11 cellular contexts compared by ENCODE assay signal in the genomic region with DNA sequence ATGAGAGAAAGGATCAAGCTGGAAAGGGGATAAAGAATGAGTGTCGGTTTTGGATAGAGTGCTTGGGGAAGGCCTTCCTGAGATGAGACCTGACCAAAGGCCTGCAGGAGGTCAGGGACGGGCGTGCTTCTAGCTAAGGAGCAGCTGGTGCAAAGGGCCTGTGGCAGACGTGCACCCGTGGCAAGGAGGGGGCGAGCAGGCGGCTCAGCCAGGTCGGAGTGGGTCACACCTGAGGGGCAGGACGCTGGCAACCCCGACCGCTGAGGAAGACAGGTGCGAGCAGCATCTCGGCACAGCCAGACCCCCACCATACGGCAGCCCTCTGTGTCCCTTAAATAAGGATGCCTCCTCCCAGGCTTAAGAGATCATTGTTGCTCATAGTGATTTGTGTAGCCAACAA. TPM values are rescaled to one million over a fixed set of nuclear protein-coding genes. Genes with fewer than 3 reads are reported as not detected.
DNase-seq lines count a peak whose midpoint lies in the region; ATAC-seq, FAIRE-seq and TF ChIP-seq lines count a peak whose summit lies in the region.
"Had no signal": no experiment of that assay in that cellular context is flagged by ENCODE, and none has a peak within 500 bp of the region (broad histone marks: within the 10 kb centered on the region; RNA-seq: fewer than 3 reads in every experiment).

No MANE protein-coding gene starts in this region.

- no peak overlapping the region for H3K4me3 ChIP-seq in BLaER1
- H3K4me3 ChIP-seq in CD8-positive, alpha-beta memory T cell (ENCODE audit: low read length) = no peak overlapping the region
- no peak overlapping the region for H3K4me3 ChIP-seq in foreskin fibroblast (ENCODE audit: low read depth in 1 of 2, low read length in 2 of 2)
- H3K4me3 ChIP-seq: MG63, suprapubic skin had no signal

- peaks cover 14% of the 10 kb centered on the region for H3K36me3 ChIP-seq in BLaER1
- H3K36me3 ChIP-seq in CD8-positive, alpha-beta memory T cell (ENCODE audit: insufficient read depth, low read length) = peaks cover 11% of the 10 kb centered on the region
- H3K36me3 ChIP-seq: suprapubic skin had no signal

- no peak for FAIRE-seq in D721Med (lab: Jason Lieb, UNC)

- peak overlapping the region; percentile 81 for H3K4me2 ChIP-seq in BLaER1

- peaks cover 0 to 3% (median 0%) of the 10 kb centered on the region in 5 donors for H3K9me3 Mint-ChIP-seq in CD8-positive, alpha-beta memory T cell
- peaks cover 3% of the 10 kb centered on the region for H3K9me3 Mint-ChIP-seq in activated naive CD8-positive, alpha-beta T cell treated with anti-CD3 and anti-CD28 coated beads for 36 hours
- H3K9me3 Mint-ChIP-seq in natural killer cell treated with Interleukin-12 subunit alpha and Interleukin-12 subunit beta and Interleukin-15 and Interleukin-18, amount 100 ng/mL, for 72 hours = no peaks in the 10 kb centered on the region

- H3K27ac ChIP-seq in BLaER1 = peak overlapping the region; percentile 68
- H3K27ac ChIP-seq in CD8-positive, alpha-beta memory T cell (ENCODE audit: low read depth, low read length) = no peak overlapping the region

- H3K9me3 ChIP-seq in BLaER1 = peaks cover 3% of the 10 kb centered on the region; the same call in 1 of the 2 replicates
- no peaks in the 10 kb centered on the region for H3K9me3 ChIP-seq in CD8-positive, alpha-beta memory T cell (ENCODE audit: low read length)
- H3K9me3 ChIP-seq: MG63, suprapubic skin had no signal

- H3K4me1 ChIP-seq in BLaER1 = peaks cover 95% of the 10 kb centered on the region
- H3K4me1 ChIP-seq in CD8-positive, alpha-beta memory T cell (ENCODE audit: insufficient read depth, low read length) = peaks cover 24% of the 10 kb centered on the region

- CTCF ChIA-PET in CD8-positive, alpha-beta memory T cell (lab: Charles Lee) = interaction anchor here (1.6 kb wide), 1 partner anchor 8 kb away, joined by 4 read pairs; no protein-coding TSS in a partner anchor

- peaks cover 49% of the 10 kb centered on the region for H4K20me1 ChIP-seq in BLaER1

- DNase-seq in CD8-positive, alpha-beta memory T cell = no peak
- no peak for DNase-seq in activated naive CD8-positive, alpha-beta T cell treated with anti-CD3 and anti-CD28 coated beads for 36 hours
- no peak for DNase-seq in natural killer cell treated with Interleukin-12 subunit alpha and Interleukin-12 subunit beta and Interleukin-15 and Interleukin-18, amount 100 ng/mL, for 72 hours (ENCODE audit: low spot score)
- DNase-seq in omental fat pad (ENCODE audit: low spot score) (no peak), foreskin fibroblast (no peak), D721Med (ENCODE audit: insufficient read length, low spot score) (no peak)
- DNase-seq: MG63; stimulated activated CD4-positive, alpha-beta T cell treated with anti-CD3 and anti-CD28 coated beads, Interleukin-4, amount 100 ng/mL, for 4 hours had no signal

- H3K27me3 Mint-ChIP-seq in CD8-positive, alpha-beta memory T cell = peaks cover 0 to 1% of the 10 kb centered on the region in 2 donors
- no peaks in the 10 kb centered on the region for H3K27me3 Mint-ChIP-seq in activated naive CD8-positive, alpha-beta T cell treated with anti-CD3 and anti-CD28 coated beads for 36 hours
- no peaks in the 10 kb centered on the region for H3K27me3 Mint-ChIP-seq in natural killer cell treated with Interleukin-12 subunit alpha and Interleukin-12 subunit beta and Interleukin-15 and Interleukin-18, amount 100 ng/mL, for 72 hours

- ATAC-seq in natural killer cell treated with Interleukin-12 subunit alpha and Interleukin-12 subunit beta and Interleukin-15 and Interleukin-18, amount 100 ng/mL, for 72 hours = no peak
- ATAC-seq in omental fat pad (ENCODE audit: low FRiP score) (no peak), GM19455 (IDR thresholded peaks at IDR 0.05; ENCODE audit: unreplicated experiment) (no peak)

- peaks cover 0 to 42% (median 9%) of the 10 kb centered on the region in 3 donors for H3K36me3 Mint-ChIP-seq in CD8-positive, alpha-beta memory T cell
- H3K36me3 Mint-ChIP-seq in activated naive CD8-positive, alpha-beta T cell treated with anti-CD3 and anti-CD28 coated beads for 36 hours = peaks cover 38% of the 10 kb centered on the region
- no peaks in the 10 kb centered on the region for H3K36me3 Mint-ChIP-seq in natural killer cell treated with Interleukin-12 subunit alpha and Interleukin-12 subunit beta and Interleukin-15 and Interleukin-18, amount 100 ng/mL, for 72 hours

- peak overlapping the region; percentile 58; the same call in 1 of the 2 replicates for H3K9ac ChIP-seq in BLaER1

- peak overlapping the region in 2 of 7 donors; percentile 4 to 48 for H3K4me3 Mint-ChIP-seq in CD8-positive, alpha-beta memory T cell
- H3K4me3 Mint-ChIP-seq in activated naive CD8-positive, alpha-beta T cell treated with anti-CD3 and anti-CD28 coated beads for 36 hours = peak overlapping the region; percentile 40
- peak overlapping the region; percentile 48 for H3K4me3 Mint-ChIP-seq in natural killer cell treated with Interleukin-12 subunit alpha and Interleukin-12 subunit beta and Interleukin-15 and Interleukin-18, amount 100 ng/mL, for 72 hours

- no peaks in the 10 kb centered on the region for H3K27me3 ChIP-seq in BLaER1
- no peaks in the 10 kb centered on the region for H3K27me3 ChIP-seq in CD8-positive, alpha-beta memory T cell (ENCODE audit: insufficient read depth, low read length, poor library complexity, severe bottlenecking)
- H3K27me3 ChIP-seq: MG63, suprapubic skin had no signal

- no peak for TF ChIP-seq CTCF in omental fat pad (IDR thresholded peaks at IDR 0.05)
- no peak for TF ChIP-seq CTCF in foreskin fibroblast (IDR thresholded peaks at IDR 0.05; ENCODE audit: low read depth, low read length)
- no peak for TF ChIP-seq CTCF in D721Med (IDR thresholded peaks at IDR 0.05; ENCODE audit: insufficient read depth, missing control alignments)

- peaks cover 32 to 52% (median 44%) of the 10 kb centered on the region in 3 donors for H3K4me1 Mint-ChIP-seq in CD8-positive, alpha-beta memory T cell
- peaks cover 30% of the 10 kb centered on the region for H3K4me1 Mint-ChIP-seq in activated naive CD8-positive, alpha-beta T cell treated with anti-CD3 and anti-CD28 coated beads for 36 hours
- peaks cover 31 to 37% of the 10 kb centered on the region in 2 donors for H3K4me1 Mint-ChIP-seq in natural killer cell treated with Interleukin-12 subunit alpha and Interleukin-12 subunit beta and Interleukin-15 and Interleukin-18, amount 100 ng/mL, for 72 hours (ENCODE audit: low read depth in 2 of 2)

- POLR2A ChIA-PET in CD8-positive, alpha-beta memory T cell (lab: Charles Lee) = no interaction called here

- H3K27ac Mint-ChIP-seq in CD8-positive, alpha-beta memory T cell = peak overlapping the region; percentile 47 to 99 (median 88)
- peak overlapping the region; percentile 80 for H3K27ac Mint-ChIP-seq in activated naive CD8-positive, alpha-beta T cell treated with anti-CD3 and anti-CD28 coated beads for 36 hours
- H3K27ac Mint-ChIP-seq in natural killer cell treated with Interleukin-12 subunit alpha and Interleukin-12 subunit beta and Interleukin-15 and Interleukin-18, amount 100 ng/mL, for 72 hours = peak overlapping the region; percentile 67 to 78

RNA-seq across cellular contexts. Expression of a gene that starts 48.1 kb away (rescaled TPM):
- total RNA-seq in CD8-positive, alpha-beta memory T cell = 100 to 1,000 TPM; 565 to 566 TPM
- 57.1 TPM for polyA plus RNA-seq in CD8-positive, alpha-beta memory T cell
- 100 to 1,000 TPM; 357 to 367 TPM for total RNA-seq in activated naive CD8-positive, alpha-beta T cell treated with anti-CD3 and anti-CD28 coated beads for 36 hours
- total RNA-seq in natural killer cell treated with Interleukin-12 subunit alpha and Interleukin-12 subunit beta and Interleukin-15 and Interleukin-18, amount 100 ng/mL, for 72 hours = 100 to 1,000 TPM in 1 of 2 donors, 10 to 100 TPM in 1; 91.5 to 206 TPM
- total RNA-seq in omental fat pad = 100 to 1,000 TPM in 2 of 4 donors, 10 to 100 TPM in 2; 46.8 to 264 (median 114) TPM
